ENCODE assay signal across 1 cellular context in genomic region chr1:40981702-40982448, GRCh38.
TF ChIP-seq lines count a peak whose summit lies in the region.

No MANE protein-coding gene starts in this region.

TF ChIP-seq in GM12878, 131 proteins besides CTCF, POLR2A, EP300 and RAD21 (continued from another document):
- TF ChIP-seq ZNF592 (IDR thresholded peaks at IDR 0.05), result no peak
- TF ChIP-seq ELK1 (IDR thresholded peaks at IDR 0.05; ENCODE audit: low read depth, low read length), result no peak
- TF ChIP-seq CHD4 (IDR thresholded peaks at IDR 0.05), result no peak
- no peak for TF ChIP-seq REST (IDR thresholded peaks at IDR 0.05; ENCODE audit: low read depth, low read length)
- no peak for TF ChIP-seq ETV6 (conservative IDR thresholded peaks at IDR 0.05 in 1 of 2, IDR thresholded peaks at IDR 0.05 in 1 of 2; ENCODE audit: borderline replicate concordance in 1 of 2, low read depth in 1 of 2)
- TF ChIP-seq LARP7 (IDR thresholded peaks at IDR 0.05), result no peak
- no peak for TF ChIP-seq ZNF622 (IDR thresholded peaks at IDR 0.05)
- TF ChIP-seq NKRF (conservative IDR thresholded peaks at IDR 0.05), result no peak
- TF ChIP-seq JUNB (IDR thresholded peaks at IDR 0.05), result no peak
- TF ChIP-seq CBX5 (IDR thresholded peaks at IDR 0.05; ENCODE audit: low read depth), result no peak
- no peak for TF ChIP-seq USF2 (IDR thresholded peaks at IDR 0.05; ENCODE audit: borderline replicate concordance, low read depth, low read length)
- no peak for TF ChIP-seq EGR1 (IDR thresholded peaks at IDR 0.05; ENCODE audit: borderline replicate concordance in 1 of 2, low read depth in 2 of 2, low read length in 2 of 2)
- no peak for TF ChIP-seq RCOR1 (conservative IDR thresholded peaks at IDR 0.05; ENCODE audit: low read depth, low read length)
- TF ChIP-seq CBX3 (IDR thresholded peaks at IDR 0.05; ENCODE audit: borderline replicate concordance, low read depth), result no peak
- no peak for TF ChIP-seq SMARCA5 (IDR thresholded peaks at IDR 0.05)
- no peak for TF ChIP-seq EED (IDR thresholded peaks at IDR 0.05; ENCODE audit: low read depth)
- no peak for TF ChIP-seq DPF2 (IDR thresholded peaks at IDR 0.05)
- no peak for TF ChIP-seq ZBTB40 (IDR thresholded peaks at IDR 0.05; ENCODE audit: borderline replicate concordance)
